In genomic region chr15:22359587-22359986, GRCh38 we compare ENCODE assay signal across 7 cellular contexts.
DNase-seq lines count a peak whose midpoint lies in the region; ATAC-seq and TF ChIP-seq lines count a peak whose summit lies in the region.
"Not testable (repeated sequence)": the region's sequence is repeated elsewhere in the genome, so short reads cannot be mapped to it uniquely, and the experiment has no call there.

No MANE protein-coding gene starts in this region.

- CTCF ChIA-PET in PC-3 (lab: Charles Lee); activated CD8-positive, alpha-beta memory T cell treated with anti-CD3 and anti-CD28 coated beads, Interleukin-2, amount 10 ng/mL, durations not matched to agents 7 days and 5 days (lab: Charles Lee): not testable (repeated sequence)

- H3K27me3 Mint-ChIP-seq in activated CD8-positive, alpha-beta memory T cell treated with anti-CD3 and anti-CD28 coated beads, Interleukin-2, amount 10 ng/mL, durations not matched to agents 7 days and 5 days; central memory CD8-positive, alpha-beta T cell; naive B cell: not testable (repeated sequence)

- not testable (repeated sequence) for DNase-seq in PC-3; activated CD8-positive, alpha-beta memory T cell treated with anti-CD3 and anti-CD28 coated beads, Interleukin-2, amount 10 ng/mL, durations not matched to agents 7 days and 5 days; central memory CD8-positive, alpha-beta T cell (ENCODE audit: low spot score in 2 of 2); naive B cell

- not testable (repeated sequence) for H3K4me3 ChIP-seq in PC-3 (ENCODE audit: low read length)

- not testable (repeated sequence) for H3K4me3 Mint-ChIP-seq in activated CD8-positive, alpha-beta memory T cell treated with anti-CD3 and anti-CD28 coated beads, Interleukin-2, amount 10 ng/mL, durations not matched to agents 7 days and 5 days; central memory CD8-positive, alpha-beta T cell; naive B cell

- not testable (repeated sequence) for H3K9me2 ChIP-seq in PC-3 (replicated peaks; ENCODE audit: low read length)

- not testable (repeated sequence) for H3K9ac ChIP-seq in PC-3 (ENCODE audit: low read length)

- H3K36me3 ChIP-seq in PC-3 (ENCODE audit: low read depth, low read length) = not testable (repeated sequence)

- not testable (repeated sequence) for TF ChIP-seq CTCF in PC-3 (conservative IDR thresholded peaks at IDR 0.05; ENCODE audit: low read depth, low read length)

- not testable (repeated sequence) for H2AFZ ChIP-seq in PC-3 (ENCODE audit: low read length)

- H3K27me3 ChIP-seq in PC-3 (ENCODE audit: low read length) = not testable (repeated sequence)

- intact Hi-C loops in PC-3 (cut with micrococcal nuclease) = not testable (repeated sequence)

- not testable (repeated sequence) for H3K27ac Mint-ChIP-seq in activated CD8-positive, alpha-beta memory T cell treated with anti-CD3 and anti-CD28 coated beads, Interleukin-2, amount 10 ng/mL, durations not matched to agents 7 days and 5 days; central memory CD8-positive, alpha-beta T cell (ENCODE audit: low read depth); naive B cell

- H3K79me2 ChIP-seq in PC-3 (ENCODE audit: low read length) = not testable (repeated sequence)

- H3F3A ChIP-seq in PC-3 (ENCODE audit: low read length, unreplicated experiment) = not testable (repeated sequence)

- not testable (repeated sequence) for H4K20me1 ChIP-seq in PC-3 (ENCODE audit: low read length)

- not testable (repeated sequence) for H3K9me3 ChIP-seq in PC-3 (ENCODE audit: low read length)

- not testable (repeated sequence) for H3K4me2 ChIP-seq in PC-3 (ENCODE audit: low read length)

- not testable (repeated sequence) for H3K36me3 Mint-ChIP-seq in activated CD8-positive, alpha-beta memory T cell treated with anti-CD3 and anti-CD28 coated beads, Interleukin-2, amount 10 ng/mL, durations not matched to agents 7 days and 5 days; central memory CD8-positive, alpha-beta T cell (ENCODE audit: insufficient read depth); naive B cell

- not testable (repeated sequence) for BruUV-seq in PC-3 (replicated peaks; lab: Mats Ljungman, UMichigan)

- not testable (repeated sequence) for H3K4me1 Mint-ChIP-seq in activated CD8-positive, alpha-beta memory T cell treated with anti-CD3 and anti-CD28 coated beads, Interleukin-2, amount 10 ng/mL, durations not matched to agents 7 days and 5 days; central memory CD8-positive, alpha-beta T cell; naive B cell

- not testable (repeated sequence) for H3K27ac ChIP-seq in PC-3 (ENCODE audit: low read length)

- H3K4me1 ChIP-seq in PC-3 (ENCODE audit: insufficient read depth, low read length) = not testable (repeated sequence)

- ATAC-seq in GM18868 (IDR thresholded peaks at IDR 0.05; ENCODE audit: unreplicated experiment) (peak; percentile 92), GM21576 (IDR thresholded peaks at IDR 0.05; ENCODE audit: unreplicated experiment) (peak; percentile 81), HG03060 (IDR thresholded peaks at IDR 0.05; ENCODE audit: low read depth, unreplicated experiment) (peak; percentile 75), PC-3 (peak; percentile 90), naive B cell (ENCODE audit: low read depth in 2 of 2) (peak; percentile 53 to 74)
- peak; percentile 90 for ATAC-seq in activated CD8-positive, alpha-beta memory T cell treated with anti-CD3 and anti-CD28 coated beads, Interleukin-2, amount 10 ng/mL, durations not matched to agents 7 days and 5 days
- peak; percentile 47 for ATAC-seq in central memory CD8-positive, alpha-beta T cell (replicated peaks; ENCODE audit: extremely low read depth, poor library complexity, severe bottlenecking)

- POLR2A ChIA-PET in PC-3 (lab: Charles Lee; ENCODE audit: unreplicated experiment) = not testable (repeated sequence)

- not testable (repeated sequence) for H3K9me3 Mint-ChIP-seq in activated CD8-positive, alpha-beta memory T cell treated with anti-CD3 and anti-CD28 coated beads, Interleukin-2, amount 10 ng/mL, durations not matched to agents 7 days and 5 days (ENCODE audit: low read depth); central memory CD8-positive, alpha-beta T cell; naive B cell
